Comparison of ENCODE assay signal across 28 cellular contexts in genomic region chr1:4006676-4007374, GRCh38.
DNase-seq lines count a peak whose midpoint lies in the region; ATAC-seq, FAIRE-seq and TF ChIP-seq lines count a peak whose summit lies in the region.
"Had no signal": no experiment of that assay in that cellular context is flagged by ENCODE, and none has a peak within 500 bp of the region (broad histone marks: within the 10 kb centered on the region; RNA-seq: fewer than 3 reads in every experiment).

No MANE protein-coding gene starts in this region.

- no TSS peak for BruUV-seq in GM12878 (replicated peaks; lab: Mats Ljungman, UMichigan)

- no peak overlapping the region for H3K4me3 ChIP-seq in OCI-LY1 (ENCODE audit: low read depth, low read length, poor library complexity, severe bottlenecking)
- H3K4me3 ChIP-seq in GM12878 = no peak overlapping the region
- no peak overlapping the region for H3K4me3 ChIP-seq in spleen
- H3K4me3 ChIP-seq: gastroesophageal sphincter, psoas muscle, SJCRH30 had no signal

- POLR2A ChIA-PET in GM12878 (lab: Charles Lee) = no interaction called here

- H3K27ac Mint-ChIP-seq in activated CD8-positive, alpha-beta memory T cell treated with anti-CD3 and anti-CD28 coated beads, Interleukin-2, amount 10 ng/mL, durations not matched to agents 7 days and 5 days = no peak overlapping the region
- no peak overlapping the region for H3K27ac Mint-ChIP-seq in activated T-helper 2 cell treated with anti-CD3 and anti-CD28 coated beads, Interferon-gamma antibody, Interleukin-2, Interleukin-4, amounts not matched to agents 10 μg/mL and 5 μg/mL and 100 μg/mL, durations not matched to agents 14 hours and 24 hours and 36 hours
- H3K27ac Mint-ChIP-seq: nephron progenitor cell had no signal

- TF ChIP-seq POLR2A in GM12878 (IDR thresholded peaks at IDR 0.05; ENCODE audit: low read depth, low read length) (no peak), spleen (IDR thresholded peaks at IDR 0.05) (no peak)

- TF ChIP-seq CTCF in OCI-LY1 (IDR thresholded peaks at IDR 0.05; ENCODE audit: low read length) = no peak
- no peak for TF ChIP-seq CTCF in GM12878 (IDR thresholded peaks at IDR 0.05 in 2 of 3, conservative IDR thresholded peaks at IDR 0.05 in 1 of 3; ENCODE audit: control insufficient read depth in 2 of 3, extremely low read depth in 1 of 3, insufficient read depth in 1 of 3, low read depth in 3 of 3, low read length in 3 of 3)
- no peak for TF ChIP-seq CTCF in spleen (IDR thresholded peaks at IDR 0.05 in 8 of 11, conservative IDR thresholded peaks at IDR 0.05 in 3 of 11)

- no peak for ATAC-seq in activated CD8-positive, alpha-beta memory T cell treated with anti-CD3 and anti-CD28 coated beads, Interleukin-2, amount 10 ng/mL, durations not matched to agents 7 days and 5 days
- no peak for ATAC-seq in GM12878
- ATAC-seq: esophagus mucosa, gastroesophageal sphincter, left colon, psoas muscle had no signal

- H3K27ac ChIP-seq in OCI-LY1 (ENCODE audit: low read depth, low read length, poor library complexity, severe bottlenecking) = peak overlapping the region; percentile 98
- no peak overlapping the region for H3K27ac ChIP-seq in GM12878 (ENCODE audit: control insufficient read depth, insufficient read depth)
- H3K27ac ChIP-seq in spleen = peak overlapping the region in 7 of 8 donors; percentile 27 to 84 (median 64)
- H3K27ac ChIP-seq: C4-2B, gastroesophageal sphincter, psoas muscle, SJCRH30 had no signal

- no peaks in the 10 kb centered on the region for H4K20me1 ChIP-seq in OCI-LY1 (ENCODE audit: insufficient read depth, low read length)
- no peaks in the 10 kb centered on the region for H4K20me1 ChIP-seq in GM12878 (ENCODE audit: control insufficient read depth, insufficient read depth)

- DNase-seq in activated CD8-positive, alpha-beta memory T cell treated with anti-CD3 and anti-CD28 coated beads, Interleukin-2, amount 50 U/mL, for 48 hours = peak; percentile 8
- no peak for DNase-seq in activated CD8-positive, alpha-beta memory T cell treated with anti-CD3 and anti-CD28 coated beads, Interleukin-2, amount 10 ng/mL, durations not matched to agents 7 days and 5 days
- DNase-seq in GM12878 (ENCODE audit: low read depth, low spot score) (no peak), spleen (no peak), T-helper 2 cell (no peak)
- no peak for DNase-seq in effector CD8-positive, alpha-beta T cell (lab: John Stamatoyannopoulos, UW)
- no peak for DNase-seq in activated T-helper 2 cell treated with anti-CD3 and anti-CD28 coated beads, Interferon-gamma antibody, Interleukin-2, Interleukin-4, amounts not matched to agents 10 μg/mL and 5 μg/mL and 100 μg/mL, durations not matched to agents 14 hours and 24 hours and 36 hours (ENCODE audit: low spot score)
- DNase-seq: activated CD4-positive, alpha-beta T cell treated with anti-CD3 and anti-CD28 coated beads for 4 hours; activated CD8-positive, alpha-beta memory T cell treated with anti-CD3 and anti-CD28 coated beads, Interleukin-2, amount 50 U/mL, for 4 hours; activated naive CD4-positive, alpha-beta T cell; anterior cingulate cortex; central memory CD4-positive, alpha-beta T cell; HCEC 1CT; left colon; midbrain; NCI-H1105; NCI-H524; nephron progenitor cell; psoas muscle; SJCRH30; small intestine; stimulated activated CD4-positive, alpha-beta T cell treated with anti-CD3 and anti-CD28 coated beads, Interleukin-4, amount 100 ng/mL, for 4 hours; T1000 had no signal

- H3K36me3 Mint-ChIP-seq in activated CD8-positive, alpha-beta memory T cell treated with anti-CD3 and anti-CD28 coated beads, Interleukin-2, amount 10 ng/mL, durations not matched to agents 7 days and 5 days = no peaks in the 10 kb centered on the region
- H3K36me3 Mint-ChIP-seq in activated T-helper 2 cell treated with anti-CD3 and anti-CD28 coated beads, Interferon-gamma antibody, Interleukin-2, Interleukin-4, amounts not matched to agents 10 μg/mL and 5 μg/mL and 100 μg/mL, durations not matched to agents 14 hours and 24 hours and 36 hours (ENCODE audit: low read depth) = no peaks in the 10 kb centered on the region

- H3K79me2 ChIP-seq in OCI-LY1 (ENCODE audit: insufficient read depth, low read length) = no peaks in the 10 kb centered on the region
- no peaks in the 10 kb centered on the region for H3K79me2 ChIP-seq in GM12878 (ENCODE audit: control insufficient read depth, insufficient read depth, low read length)

- H3K9me3 Mint-ChIP-seq in activated CD8-positive, alpha-beta memory T cell treated with anti-CD3 and anti-CD28 coated beads, Interleukin-2, amount 10 ng/mL, durations not matched to agents 7 days and 5 days (ENCODE audit: low read depth) = peaks cover 8% of the 10 kb centered on the region
- H3K9me3 Mint-ChIP-seq in activated T-helper 2 cell treated with anti-CD3 and anti-CD28 coated beads, Interferon-gamma antibody, Interleukin-2, Interleukin-4, amounts not matched to agents 10 μg/mL and 5 μg/mL and 100 μg/mL, durations not matched to agents 14 hours and 24 hours and 36 hours = peaks cover 15% of the 10 kb centered on the region

- intact Hi-C loops in GM12878 (cut with micrococcal nuclease; ENCODE audit: unreplicated experiment) (no loop called here), spleen (cut with DNase I; ENCODE audit: low total_unique reads) (no loop called here)
- intact Hi-C loops in activated T-helper 2 cell treated with anti-CD3 and anti-CD28 coated beads, Interferon-gamma antibody, Interleukin-2, Interleukin-4, amounts not matched to agents 10 μg/mL and 5 μg/mL and 100 μg/mL, durations not matched to agents 14 hours and 24 hours and 36 hours (cut with micrococcal nuclease) = no loop called here

- H3K9me3 ChIP-seq in OCI-LY1 (ENCODE audit: low read length) (no peaks in the 10 kb centered on the region; the same call in 1 of the 2 replicates), GM12878 (replicated peaks; ENCODE audit: control insufficient read depth, insufficient read depth, low read length) (peaks cover 6% of the 10 kb centered on the region; the same call in 2 of the 3 replicates), spleen (peaks cover 5 to 40% (median 28%) of the 10 kb centered on the region in 8 donors)
- H3K9me3 ChIP-seq: psoas muscle had no signal

- RAD21 ChIA-PET in GM12878 (lab: Charles Lee; ENCODE audit: unreplicated experiment) = no interaction called here

- peaks cover 28% of the 10 kb centered on the region for H3F3A ChIP-seq in OCI-LY1 (ENCODE audit: insufficient read depth, low read length)

- H3K27me3 ChIP-seq in OCI-LY1 (ENCODE audit: insufficient read depth, low read length) (no peaks in the 10 kb centered on the region), GM12878 (replicated peaks in 1 of 2; ENCODE audit: control insufficient read depth in 2 of 2, insufficient read depth in 2 of 2, low read length in 1 of 2) (no peaks in the 10 kb centered on the region), spleen (replicated peaks in 1 of 7) (peaks cover 0 to 28% (median 0%) of the 10 kb centered on the region in 7 donors)

- no peak for FAIRE-seq in GM12878 (lab: Jason Lieb, UNC)
- FAIRE-seq: A204.1, small intestine had no signal

- CTCF ChIA-PET in activated CD8-positive, alpha-beta memory T cell treated with anti-CD3 and anti-CD28 coated beads, Interleukin-2, amount 10 ng/mL, durations not matched to agents 7 days and 5 days (lab: Charles Lee) = no interaction called here
- CTCF ChIA-PET in GM12878 (lab: Yijun Ruan, JAX) = no interaction called here

- 1% methylated on average over 7 of the region's 7 CpGs for WGBS in GM12878 (ENCODE audit: insufficient coverage, insufficient replicate concordance, low lambda C conversion rate, missing lambda C conversion rate)
- WGBS in spleen, 5 donors = 53 to 67% (median 61%) methylated on average over 5 to 7 of the region's 7 CpGs

- no peaks in the 10 kb centered on the region for H3K9me2 ChIP-seq in OCI-LY1 (ENCODE audit: low read depth, low read length)

- no peak overlapping the region for H3K4me2 ChIP-seq in OCI-LY1 (ENCODE audit: low read length)
- H3K4me2 ChIP-seq in GM12878 (ENCODE audit: control insufficient read depth, insufficient read depth) = no peak overlapping the region

- TF ChIP-seq EP300 in GM12878 (IDR thresholded peaks at IDR 0.05; ENCODE audit: borderline replicate concordance in 1 of 2, control insufficient read depth in 1 of 2, low read depth in 2 of 2, low read length in 2 of 2) = no peak

- H3K4me1 ChIP-seq in OCI-LY1 (ENCODE audit: insufficient read depth, low read length, severe bottlenecking) (peaks cover 35% of the 10 kb centered on the region), GM12878 (ENCODE audit: control insufficient read depth, insufficient read depth, low read length) (no peaks in the 10 kb centered on the region), spleen (no peaks in the 10 kb centered on the region)
- H3K4me1 ChIP-seq: gastroesophageal sphincter, psoas muscle, SJCRH30 had no signal

- H3K4me1 Mint-ChIP-seq in activated CD8-positive, alpha-beta memory T cell treated with anti-CD3 and anti-CD28 coated beads, Interleukin-2, amount 10 ng/mL, durations not matched to agents 7 days and 5 days = no peaks in the 10 kb centered on the region
- no peaks in the 10 kb centered on the region for H3K4me1 Mint-ChIP-seq in activated T-helper 2 cell treated with anti-CD3 and anti-CD28 coated beads, Interferon-gamma antibody, Interleukin-2, Interleukin-4, amounts not matched to agents 10 μg/mL and 5 μg/mL and 100 μg/mL, durations not matched to agents 14 hours and 24 hours and 36 hours (ENCODE audit: low read depth)

- SMC1A ChIA-PET in GM12878 (lab: Charles Lee; ENCODE audit: uncharacterized antibody, unreplicated experiment) = no interaction called here

- H2AFZ ChIP-seq in OCI-LY1 (ENCODE audit: low read length) (no peak overlapping the region), GM12878 (ENCODE audit: control insufficient read depth, low read depth, low read length) (no peak overlapping the region)

- in situ Hi-C loops in GM12878 (cut with MboI) = no loop called here

- peak overlapping the region; percentile 40 for H3K9ac ChIP-seq in OCI-LY1 (ENCODE audit: low read length)
- no peak overlapping the region for H3K9ac ChIP-seq in GM12878 (ENCODE audit: control insufficient read depth, insufficient read depth, low read length)

- TF ChIP-seq RAD21 in GM12878 (IDR thresholded peaks at IDR 0.05; ENCODE audit: insufficient read depth, low read depth, low read length) = no peak

- no peaks in the 10 kb centered on the region for H3K27me3 Mint-ChIP-seq in activated CD8-positive, alpha-beta memory T cell treated with anti-CD3 and anti-CD28 coated beads, Interleukin-2, amount 10 ng/mL, durations not matched to agents 7 days and 5 days
- no peaks in the 10 kb centered on the region for H3K27me3 Mint-ChIP-seq in activated T-helper 2 cell treated with anti-CD3 and anti-CD28 coated beads, Interferon-gamma antibody, Interleukin-2, Interleukin-4, amounts not matched to agents 10 μg/mL and 5 μg/mL and 100 μg/mL, durations not matched to agents 14 hours and 24 hours and 36 hours (ENCODE audit: low read depth)

- no peak overlapping the region for H3K4me3 Mint-ChIP-seq in activated CD8-positive, alpha-beta memory T cell treated with anti-CD3 and anti-CD28 coated beads, Interleukin-2, amount 10 ng/mL, durations not matched to agents 7 days and 5 days
- no peak overlapping the region for H3K4me3 Mint-ChIP-seq in activated T-helper 2 cell treated with anti-CD3 and anti-CD28 coated beads, Interferon-gamma antibody, Interleukin-2, Interleukin-4, amounts not matched to agents 10 μg/mL and 5 μg/mL and 100 μg/mL, durations not matched to agents 14 hours and 24 hours and 36 hours (ENCODE audit: low read depth)
- H3K4me3 Mint-ChIP-seq: nephron progenitor cell had no signal

- no peaks in the 10 kb centered on the region for H3K36me3 ChIP-seq in OCI-LY1 (ENCODE audit: insufficient read depth, low read length)
- H3K36me3 ChIP-seq in GM12878 (ENCODE audit: control insufficient read depth in 2 of 2, insufficient read depth in 2 of 2, low read length in 1 of 2) = no peaks in the 10 kb centered on the region
- no peaks in the 10 kb centered on the region for H3K36me3 ChIP-seq in spleen
- H3K36me3 ChIP-seq: gastroesophageal sphincter, SJCRH30 had no signal
